In the genomic region with DNA sequence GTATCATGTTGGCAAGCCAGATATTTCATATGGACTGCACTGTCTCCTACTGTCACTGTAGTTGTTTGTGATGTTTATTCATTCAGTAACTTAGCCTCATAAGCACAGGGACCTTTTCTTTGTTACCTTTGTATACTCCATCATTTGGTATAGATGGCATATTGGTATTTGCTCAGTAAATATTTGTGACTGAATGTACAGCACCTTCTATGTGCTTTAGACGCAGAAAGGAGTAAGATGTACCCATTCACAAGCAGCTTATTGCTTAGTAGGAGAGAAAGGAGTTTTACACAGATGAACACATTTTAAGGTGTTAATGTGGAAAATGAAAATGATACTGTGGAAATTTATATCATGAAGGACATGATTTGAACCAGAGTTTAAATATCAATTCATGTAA, we compare ENCODE assay signal across 19 cellular contexts.
"Had no signal": no experiment of that assay in that cellular context is flagged by ENCODE, and none has a peak within 500 bp of the region (broad histone marks: within the 10 kb centered on the region; RNA-seq: fewer than 3 reads in every experiment).

No MANE protein-coding gene starts in this region.

- H3K36me3 Mint-ChIP-seq: mesothelial cell of epicardium, type B pancreatic cell had no signal

- H3K4me3 Mint-ChIP-seq: activated B cell treated with CpG ODN at 0.5 μM for 24 hours, brain, mesothelial cell of epicardium, neural crest cell, type B pancreatic cell had no signal

- DNase-seq: activated B cell treated with CpG ODN at 0.5 μM for 24 hours; activated CD4-positive, alpha-beta T cell treated with anti-CD3 and anti-CD28 coated beads for 48 hours; activated CD8-positive, alpha-beta memory T cell treated with anti-CD3 and anti-CD28 coated beads, Interleukin-2, amount 50 U/mL, for 4 hours; activated gamma-delta T cell treated with Interleukin-2 at 50 U/mL for 16 hours; activated T-cell treated with anti-CD3 and anti-CD28 coated beads, Interleukin-2, amount 50 U/mL, for 48 hours; anterior cingulate cortex; caudate nucleus; colonic mucosa; erythroblast; hypothalamus; lower lobe of right lung; stimulated activated CD4-positive, alpha-beta T cell treated with anti-CD3 and anti-CD28 coated beads, Interleukin-2, amount 100 ng/mL, for 24 hours; stomach; T-helper 9 cell had no signal

- H3K4me3 ChIP-seq: colonic mucosa, lower lobe of right lung, stomach had no signal

- ATAC-seq: lower lobe of right lung had no signal

- H3K27ac ChIP-seq: colonic mucosa, lower lobe of right lung, stomach had no signal

- H3K27ac Mint-ChIP-seq: activated B cell treated with CpG ODN at 0.5 μM for 24 hours, brain, mesothelial cell of epicardium, type B pancreatic cell had no signal

- H3K9me3 ChIP-seq: colonic mucosa, lower lobe of right lung, stomach had no signal

- H3K27me3 Mint-ChIP-seq: activated B cell treated with CpG ODN at 0.5 μM for 24 hours, brain, progenitor cell of endocrine pancreas, type B pancreatic cell had no signal

- H3K9me3 Mint-ChIP-seq: activated B cell treated with CpG ODN at 0.5 μM for 24 hours, mesothelial cell of epicardium, type B pancreatic cell had no signal

- H3K27me3 ChIP-seq: colonic mucosa, stomach had no signal
